ENCODE assay signal across 36 cellular contexts in genomic region chr4:163237856-163238255, GRCh38.
"Had no signal": no experiment of that assay in that cellular context is flagged by ENCODE, and none has a peak within 500 bp of the region (broad histone marks: within the 10 kb centered on the region; RNA-seq: fewer than 3 reads in every experiment).

No MANE protein-coding gene starts in this region.

- ATAC-seq: activated naive CD4-positive, alpha-beta T cell treated with anti-CD3 and anti-CD28 coated beads, Interleukin-2, amount 50 U/mL, for 72 hours; activated naive CD8-positive, alpha-beta T cell treated with anti-CD3 and anti-CD28 coated beads, Interleukin-2, amount 50 U/mL, for 24 hours; activated T-cell treated with anti-CD3 and anti-CD28 coated beads, Interleukin-2, amount 50 U/mL, for 4 hours; activated T-cell treated with anti-CD3 and anti-CD28 coated beads, Interleukin-2, amount 50 U/mL, for 72 hours; activated T-helper 17 cell treated with anti-CD3 and anti-CD28 coated beads, Interleukin-2, amount 50 U/mL, for 72 hours; body of pancreas had no signal

- H3K36me3 Mint-ChIP-seq: activated naive CD4-positive, alpha-beta T cell treated with anti-CD3 and anti-CD28 coated beads, Interleukin-2, amount 10 ng/mL, durations not matched to agents 7 days and 5 days; activated naive CD4-positive, alpha-beta T cell treated with anti-CD3 and anti-CD28 coated beads, Interleukin-2, amount 50 U/mL, for 24 hours; activated naive CD8-positive, alpha-beta T cell; activated naive CD8-positive, alpha-beta T cell treated with anti-CD3 and anti-CD28 coated beads for 36 hours; activated naive CD8-positive, alpha-beta T cell treated with anti-CD3 and anti-CD28 coated beads, Interleukin-2, amount 10 ng/mL, durations not matched to agents 7 days and 5 days; brain had no signal

- H3K27ac ChIP-seq: adrenal gland, ascending aorta, body of pancreas, brain microvascular endothelial cell, breast epithelium, cardiac muscle cell had no signal

- H3K27ac Mint-ChIP-seq: activated naive CD4-positive, alpha-beta T cell treated with anti-CD3 and anti-CD28 coated beads for 36 hours; activated naive CD4-positive, alpha-beta T cell treated with anti-CD3 and anti-CD28 coated beads, Interleukin-2, amount 10 ng/mL, durations not matched to agents 7 days and 5 days; activated naive CD4-positive, alpha-beta T cell treated with anti-CD3 and anti-CD28 coated beads, Interleukin-2, amount 50 U/mL, for 24 hours; activated naive CD4-positive, alpha-beta T cell treated with anti-CD3 and anti-CD28 coated beads, Interleukin-2, amount 50 U/mL, for 72 hours; activated naive CD8-positive, alpha-beta T cell; activated naive CD8-positive, alpha-beta T cell treated with anti-CD3 and anti-CD28 coated beads for 36 hours; activated naive CD8-positive, alpha-beta T cell treated with anti-CD3 and anti-CD28 coated beads, Interleukin-2, amount 10 ng/mL, durations not matched to agents 7 days and 5 days; activated naive CD8-positive, alpha-beta T cell treated with anti-CD3 and anti-CD28 coated beads, Interleukin-2, amount 50 U/mL, for 24 hours; activated T-cell treated with anti-CD3 and anti-CD28 coated beads, Interleukin-2, amount 50 U/mL, for 72 hours; activated T-helper 1 cell treated with anti-CD3 and anti-CD28 coated beads, Interleukin-12 subunit alpha, Interleukin-12 subunit beta, Interleukin-2, Interleukin-4 antibody, amounts not matched to agents 30 ng/mL and 10 ng/mL and 1 ng/mL, durations not matched to agents 14 hours and 24 hours and 36 hours; activated T-helper 17 cell treated with anti-CD3 and anti-CD28 coated beads, Interleukin-2, amount 50 U/mL, for 72 hours; activated T-helper 2 cell treated with anti-CD3 and anti-CD28 coated beads, Interferon-gamma antibody, Interleukin-2, Interleukin-4, amounts not matched to agents 10 μg/mL and 5 μg/mL and 100 μg/mL, durations not matched to agents 14 hours and 24 hours and 36 hours; brain had no signal

- H3K36me3 ChIP-seq: adrenal gland, ascending aorta, brain microvascular endothelial cell, breast epithelium, cardiac muscle cell had no signal

- H3K4me3 ChIP-seq: adrenal gland, ascending aorta, body of pancreas, breast epithelium, cardiac muscle cell had no signal

- H3K4me3 Mint-ChIP-seq: activated naive CD4-positive, alpha-beta T cell treated with anti-CD3 and anti-CD28 coated beads for 36 hours; activated naive CD4-positive, alpha-beta T cell treated with anti-CD3 and anti-CD28 coated beads, Interleukin-2, amount 10 ng/mL, durations not matched to agents 7 days and 5 days; activated naive CD4-positive, alpha-beta T cell treated with anti-CD3 and anti-CD28 coated beads, Interleukin-2, amount 50 U/mL, for 24 hours; activated naive CD8-positive, alpha-beta T cell; activated naive CD8-positive, alpha-beta T cell treated with anti-CD3 and anti-CD28 coated beads for 36 hours; activated naive CD8-positive, alpha-beta T cell treated with anti-CD3 and anti-CD28 coated beads, Interleukin-2, amount 10 ng/mL, durations not matched to agents 7 days and 5 days; activated naive CD8-positive, alpha-beta T cell treated with anti-CD3 and anti-CD28 coated beads, Interleukin-2, amount 50 U/mL, for 24 hours; activated T-cell treated with anti-CD3 and anti-CD28 coated beads, Interleukin-2, amount 50 U/mL, for 4 hours; activated T-cell treated with anti-CD3 and anti-CD28 coated beads, Interleukin-2, amount 50 U/mL, for 72 hours; activated T-helper 1 cell treated with anti-CD3 and anti-CD28 coated beads, Interleukin-12 subunit alpha, Interleukin-12 subunit beta, Interleukin-2, Interleukin-4 antibody, amounts not matched to agents 30 ng/mL and 10 ng/mL and 1 ng/mL, durations not matched to agents 14 hours and 24 hours and 36 hours; activated T-helper 17 cell treated with anti-CD3 and anti-CD28 coated beads, Interleukin-2, amount 50 U/mL, for 72 hours; brain; central memory CD8-positive, alpha-beta T cell had no signal

- H3K27me3 Mint-ChIP-seq: activated naive CD4-positive, alpha-beta T cell treated with anti-CD3 and anti-CD28 coated beads, Interleukin-2, amount 10 ng/mL, durations not matched to agents 7 days and 5 days; central memory CD8-positive, alpha-beta T cell had no signal

- H3K27me3 ChIP-seq: adrenal gland, ascending aorta, body of pancreas, brain microvascular endothelial cell, breast epithelium, cardiac muscle cell had no signal

- DNase-seq: activated effector memory CD4-positive, alpha-beta T cell treated with anti-CD3 and anti-CD28 coated beads, Interleukin-2, amount 50 U/mL, for 16 hours; activated effector memory CD4-positive, alpha-beta T cell treated with Interleukin-2 at 50 U/mL for 16 hours; activated gamma-delta T cell; activated gamma-delta T cell treated with Interleukin-2 at 50 U/mL for 16 hours; activated naive CD4-positive, alpha-beta T cell; activated naive CD4-positive, alpha-beta T cell treated with anti-CD3 and anti-CD28 coated beads for 36 hours; activated naive CD4-positive, alpha-beta T cell treated with anti-CD3 and anti-CD28 coated beads, Interleukin-2, amount 10 ng/mL, durations not matched to agents 7 days and 5 days; activated naive CD4-positive, alpha-beta T cell treated with anti-CD3 and anti-CD28 coated beads, Interleukin-2, amount 50 U/mL, for 16 hours; activated naive CD4-positive, alpha-beta T cell treated with Interleukin-2 at 50 U/mL for 16 hours; activated naive CD8-positive, alpha-beta T cell treated with anti-CD3 and anti-CD28 coated beads for 36 hours; activated naive CD8-positive, alpha-beta T cell treated with anti-CD3 and anti-CD28 coated beads, Interleukin-2, amount 10 ng/mL, durations not matched to agents 7 days and 5 days; activated naive CD8-positive, alpha-beta T cell treated with anti-CD3 and anti-CD28 coated beads, Interleukin-2, amount 50 U/mL, for 24 hours; activated T-cell treated with anti-CD3 and anti-CD28 coated beads, Interleukin-2, amount 50 U/mL, for 4 hours; activated T-cell treated with anti-CD3 and anti-CD28 coated beads, Interleukin-2, amount 50 U/mL, for 48 hours; activated T-cell treated with anti-CD3 and anti-CD28 coated beads, Interleukin-2, amount 50 U/mL, for 72 hours; adrenal gland; amniotic stem cell; amygdala; anterior cingulate cortex; aorta; body of pancreas; brain microvascular endothelial cell; caudate nucleus; central memory CD4-positive, alpha-beta T cell; cerebellar nuclear complex had no signal

- H3K4me1 Mint-ChIP-seq: activated naive CD4-positive, alpha-beta T cell treated with anti-CD3 and anti-CD28 coated beads, Interleukin-2, amount 10 ng/mL, durations not matched to agents 7 days and 5 days; activated naive CD4-positive, alpha-beta T cell treated with anti-CD3 and anti-CD28 coated beads, Interleukin-2, amount 50 U/mL, for 24 hours; activated naive CD8-positive, alpha-beta T cell treated with anti-CD3 and anti-CD28 coated beads for 36 hours; activated naive CD8-positive, alpha-beta T cell treated with anti-CD3 and anti-CD28 coated beads, Interleukin-2, amount 10 ng/mL, durations not matched to agents 7 days and 5 days; activated naive CD8-positive, alpha-beta T cell treated with anti-CD3 and anti-CD28 coated beads, Interleukin-2, amount 50 U/mL, for 24 hours; activated T-helper 17 cell treated with anti-CD3 and anti-CD28 coated beads, Interleukin-2, amount 50 U/mL, for 72 hours; brain; central memory CD8-positive, alpha-beta T cell had no signal

- H3K9me3 ChIP-seq: adrenal gland had no signal

- H3K4me1 ChIP-seq: adrenal gland, ascending aorta, body of pancreas, breast epithelium had no signal
